In genomic region chr13:56347014-56347413, GRCh38 we compare ENCODE assay signal across 37 cellular contexts.
DNase-seq lines count a peak whose midpoint lies in the region; ATAC-seq, FAIRE-seq and TF ChIP-seq lines count a peak whose summit lies in the region.
"Had no signal": no experiment of that assay in that cellular context is flagged by ENCODE, and none has a peak within 500 bp of the region (broad histone marks: within the 10 kb centered on the region; RNA-seq: fewer than 3 reads in every experiment).

No MANE protein-coding gene starts in this region.

- no peaks in the 10 kb centered on the region for H3K36me3 Mint-ChIP-seq in activated T-cell treated with anti-CD3 and anti-CD28 coated beads, Interleukin-2, amount 50 U/mL, for 24 hours (ENCODE audit: low read depth)
- H3K36me3 Mint-ChIP-seq in activated T-helper 1 cell treated with anti-CD3 and anti-CD28 coated beads, Interleukin-12 subunit alpha, Interleukin-12 subunit beta, Interleukin-2, Interleukin-4 antibody, amounts not matched to agents 30 ng/mL and 10 ng/mL and 1 ng/mL, durations not matched to agents 14 hours and 24 hours and 36 hours (ENCODE audit: low read depth): no peaks in the 10 kb centered on the region
- H3K36me3 Mint-ChIP-seq: CD14-positive monocyte; CD4-positive, alpha-beta memory T cell; CD8-positive, alpha-beta memory T cell; CD8-positive, alpha-beta T cell had no signal

- H3K27ac Mint-ChIP-seq in activated T-cell treated with anti-CD3 and anti-CD28 coated beads, Interleukin-2, amount 50 U/mL, for 24 hours: no peak overlapping the region
- no peak overlapping the region for H3K27ac Mint-ChIP-seq in activated T-helper 1 cell treated with anti-CD3 and anti-CD28 coated beads, Interleukin-12 subunit alpha, Interleukin-12 subunit beta, Interleukin-2, Interleukin-4 antibody, amounts not matched to agents 30 ng/mL and 10 ng/mL and 1 ng/mL, durations not matched to agents 14 hours and 24 hours and 36 hours
- H3K27ac Mint-ChIP-seq: B cell; CD14-positive monocyte; CD4-positive, alpha-beta memory T cell; CD4-positive, alpha-beta T cell; CD4-positive, CD25-positive, alpha-beta regulatory T cell; CD8-positive, alpha-beta memory T cell; CD8-positive, alpha-beta T cell had no signal

- H3K9ac ChIP-seq in HepG2 (ENCODE audit: insufficient read depth, low read depth, low read length): no peak overlapping the region
- no peak overlapping the region for H3K9ac ChIP-seq in SK-N-MC (ENCODE audit: insufficient read length)
- H3K9ac ChIP-seq: BLaER1; BLaER1 treated with 17β-estradiol and CSF1 and Interleukin-3, amounts not matched to agents 10 nM and 100 nM had no signal

- no peak overlapping the region for H2AFZ ChIP-seq in HepG2 (ENCODE audit: low read length)

- H3K27me3 ChIP-seq in HepG2 (ENCODE audit: control insufficient read depth in 1 of 2, insufficient read depth in 2 of 2, low read length in 2 of 2) (no peaks in the 10 kb centered on the region), right lobe of liver (no peaks in the 10 kb centered on the region)
- H3K27me3 ChIP-seq: BE2C; BLaER1; BLaER1 treated with 17β-estradiol and CSF1 and Interleukin-3, amounts not matched to agents 10 nM and 100 nM had no signal

- H3K4me3 ChIP-seq in HepG2 (replicated peaks in 1 of 3; ENCODE audit: insufficient read depth in 1 of 3, low read depth in 2 of 3, low read length in 3 of 3) (no peak overlapping the region), right lobe of liver (no peak overlapping the region), SK-N-MC (no peak overlapping the region)
- H3K4me3 ChIP-seq: A549; BLaER1; BLaER1 treated with 17β-estradiol and CSF1 and Interleukin-3, amounts not matched to agents 10 nM and 100 nM had no signal

- no peak overlapping the region for H3K4me3 Mint-ChIP-seq in activated T-cell treated with anti-CD3 and anti-CD28 coated beads, Interleukin-2, amount 50 U/mL, for 24 hours
- no peak overlapping the region for H3K4me3 Mint-ChIP-seq in activated T-helper 1 cell treated with anti-CD3 and anti-CD28 coated beads, Interleukin-12 subunit alpha, Interleukin-12 subunit beta, Interleukin-2, Interleukin-4 antibody, amounts not matched to agents 30 ng/mL and 10 ng/mL and 1 ng/mL, durations not matched to agents 14 hours and 24 hours and 36 hours
- H3K4me3 Mint-ChIP-seq: B cell; CD14-positive monocyte; CD4-positive, alpha-beta memory T cell; CD4-positive, alpha-beta T cell; CD4-positive, CD25-positive, alpha-beta regulatory T cell; CD8-positive, alpha-beta memory T cell; CD8-positive, alpha-beta T cell had no signal

- H4K20me1 ChIP-seq in HepG2 (ENCODE audit: insufficient read depth, low read length): no peaks in the 10 kb centered on the region
- H4K20me1 ChIP-seq: BLaER1; BLaER1 treated with 17β-estradiol and CSF1 and Interleukin-3, amounts not matched to agents 10 nM and 100 nM had no signal

- no peak for FAIRE-seq in HepG2 (lab: Jason Lieb, UNC)
- FAIRE-seq: A204.1, A549, D721Med had no signal

- intact Hi-C loops in HepG2 (cut with micrococcal nuclease; ENCODE audit: unreplicated experiment) (no loop called here), right lobe of liver (cut with DNase I) (no loop called here)
- intact Hi-C loops in activated T-helper 1 cell treated with anti-CD3 and anti-CD28 coated beads, Interleukin-12 subunit alpha, Interleukin-12 subunit beta, Interleukin-2, Interleukin-4 antibody, amounts not matched to agents 30 ng/mL and 10 ng/mL and 1 ng/mL, durations not matched to agents 14 hours and 24 hours and 36 hours (cut with micrococcal nuclease): no loop called here

- no peaks in the 10 kb centered on the region for H3K27me3 Mint-ChIP-seq in activated T-cell treated with anti-CD3 and anti-CD28 coated beads, Interleukin-2, amount 50 U/mL, for 24 hours
- H3K27me3 Mint-ChIP-seq in activated T-helper 1 cell treated with anti-CD3 and anti-CD28 coated beads, Interleukin-12 subunit alpha, Interleukin-12 subunit beta, Interleukin-2, Interleukin-4 antibody, amounts not matched to agents 30 ng/mL and 10 ng/mL and 1 ng/mL, durations not matched to agents 14 hours and 24 hours and 36 hours (ENCODE audit: insufficient read depth): no peaks in the 10 kb centered on the region
- H3K27me3 Mint-ChIP-seq: B cell; CD4-positive, alpha-beta memory T cell; CD4-positive, alpha-beta T cell; CD4-positive, CD25-positive, alpha-beta regulatory T cell; CD8-positive, alpha-beta memory T cell had no signal

- no peak for ATAC-seq in HepG2
- no peak for ATAC-seq in right lobe of liver
- ATAC-seq in GM21737 (IDR thresholded peaks at IDR 0.05; ENCODE audit: unreplicated experiment): no peak
- ATAC-seq: A549; CD8-positive, alpha-beta T cell had no signal

- H3K4me1 Mint-ChIP-seq in activated T-cell treated with anti-CD3 and anti-CD28 coated beads, Interleukin-2, amount 50 U/mL, for 24 hours (ENCODE audit: low read depth): no peaks in the 10 kb centered on the region
- H3K4me1 Mint-ChIP-seq in activated T-helper 1 cell treated with anti-CD3 and anti-CD28 coated beads, Interleukin-12 subunit alpha, Interleukin-12 subunit beta, Interleukin-2, Interleukin-4 antibody, amounts not matched to agents 30 ng/mL and 10 ng/mL and 1 ng/mL, durations not matched to agents 14 hours and 24 hours and 36 hours (ENCODE audit: low read depth): no peaks in the 10 kb centered on the region
- H3K4me1 Mint-ChIP-seq: B cell; CD14-positive monocyte; CD4-positive, alpha-beta memory T cell; CD4-positive, CD25-positive, alpha-beta regulatory T cell; CD8-positive, alpha-beta memory T cell had no signal

- TF ChIP-seq POLR2A in HepG2 (IDR thresholded peaks at IDR 0.05; ENCODE audit: insufficient read depth in 1 of 2, low read depth in 2 of 2, low read length in 2 of 2): no peak
- TF ChIP-seq POLR2A in right lobe of liver (IDR thresholded peaks at IDR 0.05): no peak

- TF ChIP-seq CTCF in HepG2 (CRISPR knock-in tag; IDR thresholded peaks at IDR 0.05) (no peak), right lobe of liver (IDR thresholded peaks at IDR 0.05) (no peak)

- DNase-seq in HepG2 (ENCODE audit: low spot score) (no peak), right lobe of liver (no peak), HEK293T (ENCODE audit: extremely low spot score) (no peak), NCI-H69 (lab: John Stamatoyannopoulos, UW) (peak; percentile 17), SK-N-MC (ENCODE audit: low read depth, low spot score) (peak; percentile 8)
- DNase-seq in activated T-cell treated with anti-CD3 and anti-CD28 coated beads, Interleukin-2, amount 50 U/mL, for 24 hours: no peak
- DNase-seq in activated T-helper 1 cell treated with anti-CD3 and anti-CD28 coated beads, Interleukin-12 subunit alpha, Interleukin-12 subunit beta, Interleukin-2, Interleukin-4 antibody, amounts not matched to agents 30 ng/mL and 10 ng/mL and 1 ng/mL, durations not matched to agents 14 hours and 24 hours and 36 hours (ENCODE audit: low spot score): no peak
- DNase-seq: 8988T; ACHN; AML-193; BE2C; C1 segment of cervical spinal cord; Caco-2; Calu3; CD4-positive, alpha-beta memory T cell; CD4-positive, alpha-beta T cell; CD4-positive, CD25-positive, alpha-beta regulatory T cell; CD8-positive, alpha-beta memory T cell; CD8-positive, alpha-beta T cell; COR-L47; DMS 273 treated with DMSO at 0.1 percent for 48 hours; DMS153; DMS53; DMS79; DMS79 treated with DMSO at 0.1 percent for 48 hours; DND-41; EL had no signal

- H3K9me3 Mint-ChIP-seq in activated T-cell treated with anti-CD3 and anti-CD28 coated beads, Interleukin-2, amount 50 U/mL, for 24 hours: peaks cover 22% of the 10 kb centered on the region
- H3K9me3 Mint-ChIP-seq in activated T-helper 1 cell treated with anti-CD3 and anti-CD28 coated beads, Interleukin-12 subunit alpha, Interleukin-12 subunit beta, Interleukin-2, Interleukin-4 antibody, amounts not matched to agents 30 ng/mL and 10 ng/mL and 1 ng/mL, durations not matched to agents 14 hours and 24 hours and 36 hours: peaks cover 21% of the 10 kb centered on the region

- BruUV-seq in HepG2 (replicated peaks; lab: Mats Ljungman, UMichigan): no TSS peak

- no peaks in the 10 kb centered on the region for H3K36me3 ChIP-seq in HepG2 (replicated peaks in 1 of 2; ENCODE audit: control insufficient read depth in 1 of 2, insufficient read depth in 2 of 2, low read length in 2 of 2)
- H3K36me3 ChIP-seq in right lobe of liver: no peaks in the 10 kb centered on the region
- H3K36me3 ChIP-seq in SK-N-MC (ENCODE audit: insufficient read depth, low read length): no peaks in the 10 kb centered on the region
- H3K36me3 ChIP-seq: BE2C; BLaER1; BLaER1 treated with 17β-estradiol and CSF1 and Interleukin-3, amounts not matched to agents 10 nM and 100 nM had no signal

- POLR2A ChIA-PET in HepG2 (lab: Yijun Ruan, JAX): no interaction called here
- POLR2A ChIA-PET in HEK293T (lab: Yijun Ruan, JAX): no interaction called here

- H3K4me1 ChIP-seq in HepG2 (ENCODE audit: insufficient read depth, low read length) (no peaks in the 10 kb centered on the region), right lobe of liver (no peaks in the 10 kb centered on the region)
- H3K4me1 ChIP-seq: A549, BE2C, Caco-2 had no signal

- WGBS in HepG2 (ENCODE audit: low lambda C conversion rate): 0% methylated on average over 1 of the region's 1 CpG
- WGBS in right lobe of liver (ENCODE audit: insufficient coverage, low coverage, low lambda C conversion rate, missing lambda C conversion rate): 16% methylated on average over 1 of the region's 1 CpG

- no peak overlapping the region for H3K4me2 ChIP-seq in HepG2 (ENCODE audit: low read depth, low read length)
- H3K4me2 ChIP-seq: A549; BLaER1; BLaER1 treated with 17β-estradiol and CSF1 and Interleukin-3, amounts not matched to agents 10 nM and 100 nM had no signal

- CTCF ChIA-PET in HepG2 (lab: Yijun Ruan, JAX; ENCODE audit: low intra/inter-chr PET ratio, low total read pairs): no interaction called here
- CTCF ChIA-PET in HEK293T (lab: Yijun Ruan, JAX): no interaction called here

- peaks cover 78% of the 10 kb centered on the region for H3K9me3 ChIP-seq in HepG2 (ENCODE audit: low read length)
- no peaks in the 10 kb centered on the region for H3K9me3 ChIP-seq in right lobe of liver
- H3K9me3 ChIP-seq in SK-N-MC (ENCODE audit: low read depth, low read length): no peaks in the 10 kb centered on the region
- H3K9me3 ChIP-seq: A549, BE2C, BLaER1, Caco-2 had no signal

- no peaks in the 10 kb centered on the region for H3K79me2 ChIP-seq in HepG2 (ENCODE audit: insufficient read depth, low read length)

- in situ Hi-C loops in HepG2 (cut with HindIII; ENCODE audit: extremely low pct_ligation_motif_present, low pct_unique_long_range_greater_than_20kb): no loop called here

- no peak for TF ChIP-seq EP300 in HepG2 (IDR thresholded peaks at IDR 0.05; ENCODE audit: low read depth in 2 of 2, low read length in 2 of 2)
- TF ChIP-seq EP300 in HepG2 (CRISPR knock-in tag; IDR thresholded peaks at IDR 0.05; ENCODE audit: borderline replicate concordance): no peak

- H3K27ac ChIP-seq in HepG2 (ENCODE audit: extremely low read length, insufficient read depth, low read length) (no peak overlapping the region), right lobe of liver (no peak overlapping the region), SK-N-MC (no peak overlapping the region)
- H3K27ac ChIP-seq: 22Rv1; A549; BLaER1; BLaER1 treated with 17β-estradiol and CSF1 and Interleukin-3, amounts not matched to agents 10 nM and 100 nM; C4-2B had no signal

- no peak for TF ChIP-seq RAD21 in HepG2 (CRISPR knock-in tag; IDR thresholded peaks at IDR 0.05)

TF ChIP-seq in HepG2, 621 proteins besides CTCF, POLR2A, EP300 and RAD21 (continues in another document):
- no peak for TF ChIP-seq TOPORS (CRISPR knock-in tag; IDR thresholded peaks at IDR 0.05)

TF ChIP-seq in HEK293T, 16 proteins besides CTCF, POLR2A, EP300 and RAD21 (continues in another document):
- peak; percentile 64; the same call in 1 of the 2 replicates for TF ChIP-seq ZNF384 (IDR thresholded peaks at IDR 0.05)

Comparison
In these comparisons a context has a peak if more than half of its experiments do, and no peak if none do; other contexts are left out.
1. DNase-seq: peak in NCI-H69 (single experiment) and SK-N-MC (single experiment); none in HepG2 (single experiment), right lobe of liver (0 of 3), HEK293T (single experiment), activated T-cell treated with anti-CD3 and anti-CD28 coated beads, Interleukin-2, amount 50 U/mL, for 24 hours (single experiment) and activated T-helper 1 cell treated with anti-CD3 and anti-CD28 coated beads, Interleukin-12 subunit alpha, Interleukin-12 subunit beta, Interleukin-2, Interleukin-4 antibody, amounts not matched to agents 30 ng/mL and 10 ng/mL and 1 ng/mL, durations not matched to agents 14 hours and 24 hours and 36 hours (single experiment).